In genomic region chr1:11156958-11157357, GRCh38 we compare ENCODE assay signal across 15 cellular contexts. TPM values are rescaled to one million over a fixed set of nuclear protein-coding genes. Genes with fewer than 3 reads are reported as not detected.
DNase-seq lines count a peak whose midpoint lies in the region; ATAC-seq and TF ChIP-seq lines count a peak whose summit lies in the region.
"Had no signal": no experiment of that assay in that cellular context is flagged by ENCODE, and none has a peak within 500 bp of the region (broad histone marks: within the 10 kb centered on the region; RNA-seq: fewer than 3 reads in every experiment).

No MANE protein-coding gene starts in this region.

- intact Hi-C loops in activated CD8-positive, alpha-beta T cell treated with anti-CD3 and anti-CD28 coated beads for 36 hours (cut with micrococcal nuclease), result no loop called here

- DNase-seq in activated naive CD4-positive, alpha-beta T cell treated with Interleukin-2 at 50 U/mL for 16 hours, result peak; percentile 39
- DNase-seq in activated naive CD4-positive, alpha-beta T cell treated with anti-CD3 and anti-CD28 coated beads, Interleukin-2, amount 10 ng/mL, durations not matched to agents 7 days and 5 days, result no peak
- no peak for DNase-seq in activated CD8-positive, alpha-beta T cell treated with anti-CD3 and anti-CD28 coated beads for 36 hours
- no peak for DNase-seq in naive B cell
- DNase-seq in NCI-H510A (lab: John Stamatoyannopoulos, UW), result no peak
- DNase-seq in HK-2 (ENCODE audit: unreplicated experiment), result no peak
- DNase-seq in OCI-M1 (lab: John Stamatoyannopoulos, UW), result no peak
- DNase-seq: activated gamma-delta T cell treated with Interleukin-2 at 50 U/mL for 16 hours, NCI-H1694, NCI-H748 treated with DMSO at 0.1 percent for 48 hours, SHP77 treated with DMSO at 0.1 percent for 48 hours had no signal

- peaks cover 8% of the 10 kb centered on the region for H3K4me1 Mint-ChIP-seq in activated naive CD4-positive, alpha-beta T cell treated with anti-CD3 and anti-CD28 coated beads, Interleukin-2, amount 10 ng/mL, durations not matched to agents 7 days and 5 days
- H3K4me1 Mint-ChIP-seq in activated CD8-positive, alpha-beta T cell treated with anti-CD3 and anti-CD28 coated beads for 36 hours (ENCODE audit: low read depth), result peaks cover 18% of the 10 kb centered on the region
- H3K4me1 Mint-ChIP-seq in naive B cell, result peaks cover 18 to 25% (median 22%) of the 10 kb centered on the region in 3 donors

- H3K36me3 ChIP-seq in subcutaneous abdominal adipose tissue (ENCODE audit: control insufficient read depth in 5 of 5, insufficient read depth in 5 of 5, low read length in 5 of 5), result peaks cover 16 to 48% (median 31%) of the 10 kb centered on the region in 5 donors

- H3K4me3 ChIP-seq in subcutaneous abdominal adipose tissue (ENCODE audit: low read depth in 1 of 5, low read length in 5 of 5), result no peak overlapping the region
- H3K4me3 ChIP-seq: coronary artery had no signal

- no peaks in the 10 kb centered on the region for H3K27me3 Mint-ChIP-seq in activated naive CD4-positive, alpha-beta T cell treated with anti-CD3 and anti-CD28 coated beads, Interleukin-2, amount 10 ng/mL, durations not matched to agents 7 days and 5 days
- H3K27me3 Mint-ChIP-seq in activated CD8-positive, alpha-beta T cell treated with anti-CD3 and anti-CD28 coated beads for 36 hours, result no peaks in the 10 kb centered on the region
- H3K27me3 Mint-ChIP-seq in naive B cell, result no peaks in the 10 kb centered on the region

- CTCF ChIA-PET in activated naive CD4-positive, alpha-beta T cell treated with anti-CD3 and anti-CD28 coated beads, Interleukin-2, amount 10 ng/mL, durations not matched to agents 7 days and 5 days (lab: Charles Lee), result interaction anchor here (1.2 kb wide), 1 partner anchor 120 kb away, joined by 3 read pairs; no protein-coding TSS in a partner anchor
- CTCF ChIA-PET in activated CD8-positive, alpha-beta T cell treated with anti-CD3 and anti-CD28 coated beads for 36 hours (lab: Charles Lee), result interaction anchor here (1.0 kb wide), 1 partner anchor 119 kb away, joined by 3 read pairs; no protein-coding TSS in a partner anchor

- no peak overlapping the region for H3K9ac ChIP-seq in subcutaneous abdominal adipose tissue (ENCODE audit: low read length in 5 of 5)
- H3K9ac ChIP-seq: KMS-11 had no signal

- ATAC-seq in activated CD8-positive, alpha-beta T cell treated with anti-CD3 and anti-CD28 coated beads for 36 hours, result no peak
- no peak for ATAC-seq in naive B cell (ENCODE audit: low read depth in 2 of 2)

- H3K9me3 Mint-ChIP-seq in activated naive CD4-positive, alpha-beta T cell treated with anti-CD3 and anti-CD28 coated beads, Interleukin-2, amount 10 ng/mL, durations not matched to agents 7 days and 5 days, result no peaks in the 10 kb centered on the region
- H3K9me3 Mint-ChIP-seq in activated CD8-positive, alpha-beta T cell treated with anti-CD3 and anti-CD28 coated beads for 36 hours, result no peaks in the 10 kb centered on the region
- peaks cover 0 to under 1% (median 0%) of the 10 kb centered on the region in 7 donors for H3K9me3 Mint-ChIP-seq in naive B cell

- no peak overlapping the region for H3K27ac Mint-ChIP-seq in activated naive CD4-positive, alpha-beta T cell treated with anti-CD3 and anti-CD28 coated beads, Interleukin-2, amount 10 ng/mL, durations not matched to agents 7 days and 5 days
- peak overlapping the region; percentile 5 for H3K27ac Mint-ChIP-seq in activated CD8-positive, alpha-beta T cell treated with anti-CD3 and anti-CD28 coated beads for 36 hours
- peak overlapping the region in 5 of 6 donors; percentile 18 to 98 (median 34) for H3K27ac Mint-ChIP-seq in naive B cell

- H3K27me3 ChIP-seq in subcutaneous abdominal adipose tissue (ENCODE audit: control insufficient read depth in 5 of 5, insufficient read depth in 4 of 5, low read length in 5 of 5), result no peaks in the 10 kb centered on the region

- no peak for TF ChIP-seq CTCF in activated CD8-positive, alpha-beta T cell treated with anti-CD3 and anti-CD28 coated beads for 36 hours (IDR thresholded peaks at IDR 0.05)

- no peaks in the 10 kb centered on the region for H3K9me3 ChIP-seq in subcutaneous abdominal adipose tissue (ENCODE audit: control insufficient read depth in 5 of 5, low read length in 5 of 5)

- H3K4me1 ChIP-seq in subcutaneous abdominal adipose tissue (ENCODE audit: control insufficient read depth in 5 of 5, insufficient read depth in 5 of 5, low read length in 5 of 5), result peaks cover 8 to 24% (median 22%) of the 10 kb centered on the region in 5 donors

- POLR2A ChIA-PET in activated CD8-positive, alpha-beta T cell treated with anti-CD3 and anti-CD28 coated beads for 36 hours (lab: Charles Lee), result no interaction called here

- H3K36me3 Mint-ChIP-seq in activated naive CD4-positive, alpha-beta T cell treated with anti-CD3 and anti-CD28 coated beads, Interleukin-2, amount 10 ng/mL, durations not matched to agents 7 days and 5 days, result peaks cover 26% of the 10 kb centered on the region
- H3K36me3 Mint-ChIP-seq in activated CD8-positive, alpha-beta T cell treated with anti-CD3 and anti-CD28 coated beads for 36 hours (ENCODE audit: low read depth), result peaks cover 20% of the 10 kb centered on the region
- H3K36me3 Mint-ChIP-seq in naive B cell, result peaks cover 21 to 22% of the 10 kb centered on the region in 2 donors

- no peak overlapping the region for H3K4me3 Mint-ChIP-seq in activated naive CD4-positive, alpha-beta T cell treated with anti-CD3 and anti-CD28 coated beads, Interleukin-2, amount 10 ng/mL, durations not matched to agents 7 days and 5 days
- no peak overlapping the region for H3K4me3 Mint-ChIP-seq in activated CD8-positive, alpha-beta T cell treated with anti-CD3 and anti-CD28 coated beads for 36 hours
- H3K4me3 Mint-ChIP-seq in naive B cell, result peak overlapping the region in 1 of 8 donors; percentile 58

- peak overlapping the region; percentile 82 for H3K27ac ChIP-seq in subcutaneous abdominal adipose tissue (ENCODE audit: low read depth, low read length)
- H3K27ac ChIP-seq: KMS-11 had no signal

RNA-seq across cellular contexts. Expression of gene ANGPTL7, which starts 32.2 kb away (rescaled TPM):
- total RNA-seq in activated CD8-positive, alpha-beta T cell treated with anti-CD3 and anti-CD28 coated beads for 36 hours, result not detected
- polyA plus RNA-seq in naive B cell (ENCODE audit: low read depth in 6 of 6), result not detected
- total RNA-seq: pulmonary artery endothelial cell had no signal

RNA-seq across cellular contexts. Expression of gene EXOSC10, which starts 57.3 kb away (rescaled TPM):
- 10 to 100 TPM; 66.6 to 69.8 TPM for total RNA-seq in activated CD8-positive, alpha-beta T cell treated with anti-CD3 and anti-CD28 coated beads for 36 hours
- 10 to 100 TPM; 23.4 to 55.2 (median 41.4) TPM for polyA plus RNA-seq in naive B cell (ENCODE audit: low read depth in 6 of 6)
